In the genomic region with DNA sequence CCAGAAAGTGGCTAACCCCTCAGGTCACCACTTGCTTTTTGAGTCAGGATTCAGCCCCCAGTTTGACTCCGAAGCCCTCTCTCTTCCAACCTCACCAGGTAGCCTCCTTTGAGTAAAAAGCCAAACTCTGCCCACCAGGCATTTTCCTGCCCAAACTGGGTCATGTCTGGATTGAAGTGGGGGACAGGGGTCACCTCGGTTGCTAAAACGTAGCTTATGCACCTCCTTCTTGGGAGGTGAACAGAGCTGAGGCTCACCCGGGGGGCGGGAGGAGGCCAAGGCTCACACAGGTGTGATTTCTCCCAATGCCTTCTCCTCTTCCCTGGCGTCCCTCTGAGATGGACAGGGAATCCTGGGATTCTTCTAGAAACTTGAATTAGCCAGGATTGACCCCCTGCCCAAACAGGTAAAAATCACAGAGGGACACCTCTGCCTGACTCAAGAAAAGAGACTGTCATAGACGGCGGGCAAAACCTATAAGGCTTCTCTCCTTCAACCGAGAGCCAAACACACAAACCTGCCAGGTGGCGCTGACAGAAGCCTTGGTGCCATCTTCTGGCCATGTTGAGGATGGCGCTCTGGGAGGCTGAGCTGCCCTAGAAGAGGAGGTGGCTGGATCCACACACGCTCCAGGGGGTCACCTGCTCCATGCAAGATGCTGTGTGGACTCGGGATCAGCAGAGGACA, we compare ENCODE assay signal across 1 cellular context.
TF ChIP-seq lines count a peak whose summit lies in the region.

No MANE protein-coding gene starts in this region.

TF ChIP-seq in GM23338, 12 proteins besides CTCF, POLR2A, EP300 and RAD21 (continued from another document):
- TF ChIP-seq, protein P1, sequence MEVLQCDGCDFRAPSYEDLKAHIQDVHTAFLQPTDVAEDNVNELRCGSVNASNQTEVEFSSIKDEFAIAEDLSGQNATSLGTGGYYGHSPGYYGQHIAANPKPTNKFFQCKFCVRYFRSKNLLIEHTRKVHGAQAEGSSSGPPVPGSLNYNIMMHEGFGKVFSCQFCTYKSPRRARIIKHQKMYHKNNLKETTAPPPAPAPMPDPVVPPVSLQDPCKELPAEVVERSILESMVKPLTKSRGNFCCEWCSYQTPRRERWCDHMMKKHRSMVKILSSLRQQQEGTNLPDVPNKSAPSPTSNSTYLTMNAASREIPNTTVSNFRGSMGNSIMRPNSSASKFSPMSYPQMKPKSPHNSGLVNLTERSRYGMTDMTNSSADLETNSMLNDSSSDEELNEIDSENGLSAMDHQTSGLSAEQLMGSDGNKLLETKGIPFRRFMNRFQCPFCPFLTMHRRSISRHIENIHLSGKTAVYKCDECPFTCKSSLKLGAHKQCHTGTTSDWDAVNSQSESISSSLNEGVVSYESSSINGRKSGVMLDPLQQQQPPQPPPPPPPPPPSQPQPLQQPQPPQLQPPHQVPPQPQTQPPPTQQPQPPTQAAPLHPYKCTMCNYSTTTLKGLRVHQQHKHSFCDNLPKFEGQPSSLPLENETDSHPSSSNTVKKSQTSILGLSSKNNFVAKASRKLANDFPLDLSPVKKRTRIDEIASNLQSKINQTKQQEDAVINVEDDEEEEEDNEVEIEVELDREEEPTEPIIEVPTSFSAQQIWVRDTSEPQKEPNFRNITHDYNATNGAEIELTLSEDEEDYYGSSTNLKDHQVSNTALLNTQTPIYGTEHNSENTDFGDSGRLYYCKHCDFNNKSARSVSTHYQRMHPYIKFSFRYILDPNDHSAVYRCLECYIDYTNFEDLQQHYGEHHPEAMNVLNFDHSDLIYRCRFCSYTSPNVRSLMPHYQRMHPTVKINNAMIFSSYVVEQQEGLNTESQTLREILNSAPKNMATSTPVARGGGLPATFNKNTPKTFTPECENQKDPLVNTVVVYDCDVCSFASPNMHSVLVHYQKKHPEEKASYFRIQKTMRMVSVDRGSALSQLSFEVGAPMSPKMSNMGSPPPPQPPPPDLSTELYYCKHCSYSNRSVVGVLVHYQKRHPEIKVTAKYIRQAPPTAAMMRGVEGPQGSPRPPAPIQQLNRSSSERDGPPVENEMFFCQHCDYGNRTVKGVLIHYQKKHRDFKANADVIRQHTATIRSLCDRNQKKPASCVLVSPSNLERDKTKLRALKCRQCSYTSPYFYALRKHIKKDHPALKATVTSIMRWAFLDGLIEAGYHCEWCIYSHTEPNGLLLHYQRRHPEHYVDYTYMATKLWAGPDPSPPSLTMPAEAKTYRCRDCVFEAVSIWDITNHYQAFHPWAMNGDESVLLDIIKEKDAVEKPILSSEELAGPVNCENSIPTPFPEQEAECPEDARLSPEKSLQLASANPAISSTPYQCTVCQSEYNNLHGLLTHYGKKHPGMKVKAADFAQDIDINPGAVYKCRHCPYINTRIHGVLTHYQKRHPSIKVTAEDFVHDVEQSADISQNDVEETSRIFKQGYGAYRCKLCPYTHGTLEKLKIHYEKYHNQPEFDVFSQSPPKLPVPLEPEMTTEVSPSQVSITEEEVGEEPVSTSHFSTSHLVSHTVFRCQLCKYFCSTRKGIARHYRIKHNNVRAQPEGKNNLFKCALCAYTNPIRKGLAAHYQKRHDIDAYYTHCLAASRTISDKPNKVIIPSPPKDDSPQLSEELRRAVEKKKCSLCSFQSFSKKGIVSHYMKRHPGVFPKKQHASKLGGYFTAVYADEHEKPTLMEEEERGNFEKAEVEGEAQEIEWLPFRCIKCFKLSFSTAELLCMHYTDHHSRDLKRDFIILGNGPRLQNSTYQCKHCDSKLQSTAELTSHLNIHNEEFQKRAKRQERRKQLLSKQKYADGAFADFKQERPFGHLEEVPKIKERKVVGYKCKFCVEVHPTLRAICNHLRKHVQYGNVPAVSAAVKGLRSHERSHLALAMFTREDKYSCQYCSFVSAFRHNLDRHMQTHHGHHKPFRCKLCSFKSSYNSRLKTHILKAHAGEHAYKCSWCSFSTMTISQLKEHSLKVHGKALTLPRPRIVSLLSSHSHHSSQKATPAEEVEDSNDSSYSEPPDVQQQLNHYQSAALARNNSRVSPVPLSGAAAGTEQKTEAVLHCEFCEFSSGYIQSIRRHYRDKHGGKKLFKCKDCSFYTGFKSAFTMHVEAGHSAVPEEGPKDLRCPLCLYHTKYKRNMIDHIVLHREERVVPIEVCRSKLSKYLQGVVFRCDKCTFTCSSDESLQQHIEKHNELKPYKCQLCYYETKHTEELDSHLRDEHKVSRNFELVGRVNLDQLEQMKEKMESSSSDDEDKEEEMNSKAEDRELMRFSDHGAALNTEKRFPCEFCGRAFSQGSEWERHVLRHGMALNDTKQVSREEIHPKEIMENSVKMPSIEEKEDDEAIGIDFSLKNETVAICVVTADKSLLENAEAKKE (CRISPR knock-in tag; IDR thresholded peaks at IDR 0.05), result 0 out of 2 replicates have a peak, but pooled peaks have one; percentile 18
- no peak for TF ChIP-seq JUNB (IDR thresholded peaks at IDR 0.05; ENCODE audit: unreplicated experiment)
